ENCODE assay signal across 8 cellular contexts in genomic region chr3:119330181-119330580, GRCh38. TPM values are rescaled to one million over a fixed set of nuclear protein-coding genes. Genes with fewer than 3 reads are reported as not detected.
"Had no signal": no experiment of that assay in that cellular context is flagged by ENCODE, and none has a peak within 500 bp of the region (broad histone marks: within the 10 kb centered on the region; RNA-seq: fewer than 3 reads in every experiment).

No MANE protein-coding gene starts in this region.

- H3K4me3 ChIP-seq: upper lobe of right lung had no signal

- H3K36me3 ChIP-seq: upper lobe of right lung had no signal

- H3K9me3 ChIP-seq: upper lobe of right lung had no signal

- ATAC-seq: activated CD4-positive, CD25-positive, alpha-beta regulatory T cell treated with anti-CD3 and anti-CD28 coated beads, Interleukin-2, amount 50 U/mL, for 24 hours had no signal

- H3K27ac ChIP-seq: upper lobe of right lung had no signal

- DNase-seq: activated CD4-positive, alpha-beta T cell treated with anti-CD3 and anti-CD28 coated beads, Interleukin-2, amount 50 U/mL, for 4 hours; activated naive CD4-positive, alpha-beta T cell treated with anti-CD3 and anti-CD28 coated beads, Interleukin-2, amount 50 U/mL, for 16 hours; activated T-cell treated with anti-CD3 and anti-CD28 coated beads, Interleukin-2, amount 50 U/mL, for 1 hour; amniotic stem cell; mammary epithelial cell; upper lobe of right lung had no signal

- H3K27me3 ChIP-seq: upper lobe of right lung had no signal

RNA-seq across cellular contexts. Expression of gene ARHGAP31, which starts 36.0 kb away (rescaled TPM):
- polyA plus RNA-seq: neural cell had no signal
